Comparison of ENCODE assay signal across 8 cellular contexts in genomic region chr16:50683689-50684374, GRCh38. TPM values are rescaled to one million over a fixed set of nuclear protein-coding genes. Genes with fewer than 3 reads are reported as not detected.
DNase-seq lines count a peak whose midpoint lies in the region; ATAC-seq and TF ChIP-seq lines count a peak whose summit lies in the region.

No MANE protein-coding gene starts in this region.

- WGBS in stomach, 5 donors: 67 to 88% (median 77%) methylated on average over 14 of the region's 14 CpGs

- H3K36me3 Mint-ChIP-seq in activated naive CD8-positive, alpha-beta T cell: no peaks in the 10 kb centered on the region

- H3K4me3 ChIP-seq in stomach: no peak overlapping the region

- no peaks in the 10 kb centered on the region for H3K36me3 ChIP-seq in stomach

- no peaks in the 10 kb centered on the region for H3K9me3 Mint-ChIP-seq in activated naive CD8-positive, alpha-beta T cell (ENCODE audit: low read depth)

- TF ChIP-seq CTCF in stomach (IDR thresholded peaks at IDR 0.05): no peak

- H3K4me1 ChIP-seq in stomach: peaks cover 0 to 38% (median 0%) of the 10 kb centered on the region in 4 donors

- H3K27me3 Mint-ChIP-seq in activated naive CD8-positive, alpha-beta T cell: no peaks in the 10 kb centered on the region

- DNase-seq in MV-4-11 (lab: John Stamatoyannopoulos, UW): peak; percentile 95
- peak; percentile 50 for DNase-seq in stomach
- DNase-seq in NCI-H1105 treated with DMSO at 0.1 percent for 48 hours (lab: John Stamatoyannopoulos, UW): no peak
- DNase-seq in kidney glomerular epithelial cell (lab: John Stamatoyannopoulos, UW): no peak
- no peak for DNase-seq in NCI-H1694 treated with DMSO at 0.1 percent for 48 hours (lab: John Stamatoyannopoulos, UW)

- no peak for TF ChIP-seq POLR2A in stomach (IDR thresholded peaks at IDR 0.05)

- peak overlapping the region in 2 of 5 donors; percentile 63 to 74 for H3K27ac ChIP-seq in stomach

- no peaks in the 10 kb centered on the region for H3K27me3 ChIP-seq in stomach

- no peaks in the 10 kb centered on the region for H3K9me3 ChIP-seq in stomach

- peak overlapping the region; percentile 93 for H3K27ac Mint-ChIP-seq in activated naive CD8-positive, alpha-beta T cell

- H3K4me1 Mint-ChIP-seq in activated naive CD8-positive, alpha-beta T cell (ENCODE audit: low read depth): peaks cover 69% of the 10 kb centered on the region

- no peak for TF ChIP-seq EP300 in stomach (IDR thresholded peaks at IDR 0.05)

- peak overlapping the region; percentile 67 for H3K4me3 Mint-ChIP-seq in activated naive CD8-positive, alpha-beta T cell

- intact Hi-C loops in stomach (cut with DNase I; ENCODE audit: low total_unique reads): no loop called here

- ATAC-seq in GM18520 (IDR thresholded peaks at IDR 0.05; ENCODE audit: unreplicated experiment): peak; percentile 35
- ATAC-seq in GM21825 (IDR thresholded peaks at IDR 0.05; ENCODE audit: unreplicated experiment): peak; percentile 71

RNA-seq across cellular contexts. Expression of gene SNX20, which starts 2.7 kb away (rescaled TPM):
- total RNA-seq in stomach: 1 to 10 TPM in 2 of 5 donors, under 1 TPM in 2, not detected in 1; 0.29 to 7.4 (median 1.0) TPM
- 1 to 10 TPM; 1.0 to 1.4 (median 1.1) TPM for polyA plus RNA-seq in stomach

RNA-seq across cellular contexts. Expression of gene NOD2, which starts 9.6 kb away (rescaled TPM):
- 1 to 10 TPM in 4 of 5 donors, not detected in 1; 1.8 to 6.2 (median 3.5) TPM for total RNA-seq in stomach
- polyA plus RNA-seq in stomach: 1 to 10 TPM in 1 of 3 donors, under 1 TPM in 2; 0.56 to 3.7 (median 0.61) TPM

RNA-seq across cellular contexts. Expression of gene CYLD, which starts 58.1 kb away (rescaled TPM):
- 10 to 100 TPM; 12.5 to 82.1 (median 19.6) TPM for total RNA-seq in stomach
- 10 to 100 TPM in 2 of 3 donors, 1 to 10 TPM in 1; 7.0 to 11.2 (median 11.0) TPM for polyA plus RNA-seq in stomach

Comparison
In these comparisons a context has a peak if more than half of its experiments do, and no peak if none do; other contexts are left out.
1. DNase-seq: peak in MV-4-11 (single experiment) and stomach (single experiment); none in NCI-H1105 treated with DMSO at 0.1 percent for 48 hours (single experiment), kidney glomerular epithelial cell (single experiment) and NCI-H1694 treated with DMSO at 0.1 percent for 48 hours (single experiment).